In genomic region chr15:22231603-22232002, GRCh38 we compare ENCODE assay signal across 25 cellular contexts.
"Had no signal": no experiment of that assay in that cellular context is flagged by ENCODE, and none has a peak within 500 bp of the region (broad histone marks: within the 10 kb centered on the region; RNA-seq: fewer than 3 reads in every experiment).

No MANE protein-coding gene starts in this region.

- H3K4me3 ChIP-seq: esophagus squamous epithelium, heart right ventricle, right lobe of liver, tibial artery had no signal

- H3K27me3 ChIP-seq: brain microvascular endothelial cell, esophagus squamous epithelium, right lobe of liver, tibial artery had no signal

- H3K9me3 ChIP-seq: right lobe of liver had no signal

- DNase-seq: activated CD4-positive, alpha-beta T cell treated with anti-CD3 and anti-CD28 coated beads for 4 hours; activated CD4-positive, alpha-beta T cell treated with anti-CD3 and anti-CD28 coated beads, Interleukin-2, amount 50 U/mL, for 4 hours; activated gamma-delta T cell; activated naive CD4-positive, alpha-beta T cell treated with anti-CD3 and anti-CD28 coated beads, Interleukin-2, amount 10 ng/mL, durations not matched to agents 7 days and 5 days; activated T-cell treated with anti-CD3 and anti-CD28 coated beads for 4 hours; amniotic stem cell; brain microvascular endothelial cell; caudate nucleus; esophagus squamous epithelium; foreskin melanocyte; mesenchymal stem cell; naive thymus-derived CD8-positive, alpha-beta T cell; right lobe of liver; stimulated activated CD4-positive, alpha-beta T cell treated with anti-CD3 and anti-CD28 coated beads, Interleukin-12 subunit alpha, Interleukin-12 subunit beta, amount 100 ng/mL, for 4 hours; stimulated activated CD4-positive, alpha-beta T cell treated with anti-CD3 and anti-CD28 coated beads, Interleukin-4, amount 100 ng/mL, for 24 hours; stimulated activated naive CD8-positive, alpha-beta T cell treated with anti-CD3 and anti-CD28 coated beads, Interleukin-15, amount 100 ng/mL, for 72 hours; substantia nigra; SW 1271; T-helper 9 cell; tibial artery had no signal

- FAIRE-seq: TTC549 had no signal

- H3K36me3 ChIP-seq: brain microvascular endothelial cell, esophagus squamous epithelium, heart right ventricle, right lobe of liver, tibial artery had no signal

- H3K4me1 ChIP-seq: esophagus squamous epithelium, tibial artery had no signal

- ATAC-seq: naive thymus-derived CD8-positive, alpha-beta T cell; right lobe of liver; stimulated activated effector memory CD8-positive, alpha-beta T cell treated with anti-CD3 and anti-CD28 coated beads, Interleukin-12 subunit alpha, Interleukin-12 subunit beta, amount 100 ng/mL, for 72 hours; stimulated activated naive CD8-positive, alpha-beta T cell treated with anti-CD3 and anti-CD28 coated beads, Interleukin-15, amount 100 ng/mL, for 72 hours had no signal

- H3K27ac ChIP-seq: brain microvascular endothelial cell, epithelial cell of prostate, esophagus squamous epithelium, heart right ventricle, right lobe of liver, tibial artery, VCaP had no signal
